ENCODE assay signal across 17 cellular contexts in genomic region chr14:45145214-45145613, GRCh38. TPM values are rescaled to one million over a fixed set of nuclear protein-coding genes. Genes with fewer than 3 reads are reported as not detected.
A peak's percentile ranks its signal among the peaks of the same experiment; 100 is the strongest.
DNase-seq lines count a peak whose midpoint lies in the region; ATAC-seq and FAIRE-seq lines count a peak whose summit lies in the region.
"Had no signal": no experiment of that assay in that cellular context is flagged by ENCODE, and none has a peak within 500 bp of the region (broad histone marks: within the 10 kb centered on the region; RNA-seq: fewer than 3 reads in every experiment).

No MANE protein-coding gene starts in this region.

- H3K27ac Mint-ChIP-seq in activated T-helper 1 cell treated with anti-CD3 and anti-CD28 coated beads, Interleukin-12 subunit alpha, Interleukin-12 subunit beta, Interleukin-2, Interleukin-4 antibody, amounts not matched to agents 30 ng/mL and 10 ng/mL and 1 ng/mL, durations not matched to agents 14 hours and 24 hours and 36 hours, result peak overlapping the region; percentile 48
- no peak overlapping the region for H3K27ac Mint-ChIP-seq in activated T-helper 17 cell treated with anti-CD3 and anti-CD28 coated beads, Interleukin-2, amount 50 U/mL, for 72 hours
- H3K27ac Mint-ChIP-seq: dendritic cell treated with granulocyte-macrophage colony-stimulating factor and Interleukin-4, amounts not matched to agents 40 ng/mL and 50 ng/mL, for 4 days; nephron progenitor cell had no signal

- no peaks in the 10 kb centered on the region for H3K9me3 Mint-ChIP-seq in activated T-helper 1 cell treated with anti-CD3 and anti-CD28 coated beads, Interleukin-12 subunit alpha, Interleukin-12 subunit beta, Interleukin-2, Interleukin-4 antibody, amounts not matched to agents 30 ng/mL and 10 ng/mL and 1 ng/mL, durations not matched to agents 14 hours and 24 hours and 36 hours
- H3K9me3 Mint-ChIP-seq in activated T-helper 17 cell treated with anti-CD3 and anti-CD28 coated beads, Interleukin-2, amount 50 U/mL, for 72 hours, result no peaks in the 10 kb centered on the region
- H3K9me3 Mint-ChIP-seq: dendritic cell treated with granulocyte-macrophage colony-stimulating factor and Interleukin-4, amounts not matched to agents 40 ng/mL and 50 ng/mL, for 4 days; WTC11 had no signal

- ATAC-seq in GM19463 (IDR thresholded peaks at IDR 0.05; ENCODE audit: unreplicated experiment) (peak; percentile 63), HG02840 (IDR thresholded peaks at IDR 0.05; ENCODE audit: low FRiP score, unreplicated experiment) (peak; percentile 72)
- no peak for ATAC-seq in activated T-helper 17 cell treated with anti-CD3 and anti-CD28 coated beads, Interleukin-2, amount 50 U/mL, for 72 hours (replicated peaks)
- ATAC-seq: K562, WTC11 had no signal

- no peaks in the 10 kb centered on the region for H3K27me3 Mint-ChIP-seq in activated T-helper 1 cell treated with anti-CD3 and anti-CD28 coated beads, Interleukin-12 subunit alpha, Interleukin-12 subunit beta, Interleukin-2, Interleukin-4 antibody, amounts not matched to agents 30 ng/mL and 10 ng/mL and 1 ng/mL, durations not matched to agents 14 hours and 24 hours and 36 hours (ENCODE audit: insufficient read depth)
- H3K27me3 Mint-ChIP-seq in activated T-helper 17 cell treated with anti-CD3 and anti-CD28 coated beads, Interleukin-2, amount 50 U/mL, for 72 hours, result no peaks in the 10 kb centered on the region
- H3K27me3 Mint-ChIP-seq: dendritic cell treated with granulocyte-macrophage colony-stimulating factor and Interleukin-4, amounts not matched to agents 40 ng/mL and 50 ng/mL, for 4 days had no signal

- no peak for DNase-seq in GM18507 (ENCODE audit: extremely low spot score, insufficient read length, low read depth)
- DNase-seq in activated T-helper 1 cell treated with anti-CD3 and anti-CD28 coated beads, Interleukin-12 subunit alpha, Interleukin-12 subunit beta, Interleukin-2, Interleukin-4 antibody, amounts not matched to agents 30 ng/mL and 10 ng/mL and 1 ng/mL, durations not matched to agents 14 hours and 24 hours and 36 hours (ENCODE audit: low spot score), result no peak
- DNase-seq in HT-29 (ENCODE audit: low spot score), result no peak
- no peak for DNase-seq in NCI-H1436 (lab: John Stamatoyannopoulos, UW)
- DNase-seq in AG08396 (ENCODE audit: low spot score), result no peak
- DNase-seq: activated gamma-delta T cell treated with Interleukin-2 at 50 U/mL for 16 hours, AML-193, Calu3, glutamatergic neuron, NCI-H2171, nephron progenitor cell had no signal

- intact Hi-C loops in activated T-helper 1 cell treated with anti-CD3 and anti-CD28 coated beads, Interleukin-12 subunit alpha, Interleukin-12 subunit beta, Interleukin-2, Interleukin-4 antibody, amounts not matched to agents 30 ng/mL and 10 ng/mL and 1 ng/mL, durations not matched to agents 14 hours and 24 hours and 36 hours (cut with micrococcal nuclease), result no loop called here

- peak; percentile 38 for FAIRE-seq in GM18507 (lab: Jason Lieb, UNC)
- FAIRE-seq: K562 had no signal

- H3K4me1 Mint-ChIP-seq in activated T-helper 1 cell treated with anti-CD3 and anti-CD28 coated beads, Interleukin-12 subunit alpha, Interleukin-12 subunit beta, Interleukin-2, Interleukin-4 antibody, amounts not matched to agents 30 ng/mL and 10 ng/mL and 1 ng/mL, durations not matched to agents 14 hours and 24 hours and 36 hours (ENCODE audit: low read depth), result peaks cover 12% of the 10 kb centered on the region
- H3K4me1 Mint-ChIP-seq in activated T-helper 17 cell treated with anti-CD3 and anti-CD28 coated beads, Interleukin-2, amount 50 U/mL, for 72 hours, result no peaks in the 10 kb centered on the region

- no peak overlapping the region for H3K4me3 Mint-ChIP-seq in activated T-helper 1 cell treated with anti-CD3 and anti-CD28 coated beads, Interleukin-12 subunit alpha, Interleukin-12 subunit beta, Interleukin-2, Interleukin-4 antibody, amounts not matched to agents 30 ng/mL and 10 ng/mL and 1 ng/mL, durations not matched to agents 14 hours and 24 hours and 36 hours
- H3K4me3 Mint-ChIP-seq in activated T-helper 17 cell treated with anti-CD3 and anti-CD28 coated beads, Interleukin-2, amount 50 U/mL, for 72 hours, result no peak overlapping the region
- H3K4me3 Mint-ChIP-seq: dendritic cell treated with granulocyte-macrophage colony-stimulating factor and Interleukin-4, amounts not matched to agents 40 ng/mL and 50 ng/mL, for 4 days; nephron progenitor cell; WTC11 had no signal

- H3K36me3 Mint-ChIP-seq in activated T-helper 1 cell treated with anti-CD3 and anti-CD28 coated beads, Interleukin-12 subunit alpha, Interleukin-12 subunit beta, Interleukin-2, Interleukin-4 antibody, amounts not matched to agents 30 ng/mL and 10 ng/mL and 1 ng/mL, durations not matched to agents 14 hours and 24 hours and 36 hours (ENCODE audit: low read depth), result peaks cover 20% of the 10 kb centered on the region
- H3K36me3 Mint-ChIP-seq in activated T-helper 17 cell treated with anti-CD3 and anti-CD28 coated beads, Interleukin-2, amount 50 U/mL, for 72 hours (ENCODE audit: low read depth), result peaks cover 23% of the 10 kb centered on the region

RNA-seq across cellular contexts. Expression of gene FANCM, which starts 9.5 kb away (rescaled TPM):
- total RNA-seq in activated T-helper 1 cell treated with anti-CD3 and anti-CD28 coated beads, Interleukin-12 subunit alpha, Interleukin-12 subunit beta, Interleukin-2, Interleukin-4 antibody, amounts not matched to agents 30 ng/mL and 10 ng/mL and 1 ng/mL, durations not matched to agents 14 hours and 24 hours and 36 hours, result 15.8 and 18.3 TPM in 2 replicates
- total RNA-seq in HT-29 (2014; rRNA removed; shearing (Covaris generic)), result 4.4 and 4.5 TPM in 2 replicates
- total RNA-seq in activated T-helper 17 cell treated with anti-CD3 and anti-CD28 coated beads, Interleukin-2, amount 50 U/mL, for 72 hours, result 10 to 100 TPM; 14.8 to 16.9 TPM

RNA-seq across cellular contexts. Expression of gene FKBP3, which starts 10.9 kb away (rescaled TPM):
- total RNA-seq in activated T-helper 1 cell treated with anti-CD3 and anti-CD28 coated beads, Interleukin-12 subunit alpha, Interleukin-12 subunit beta, Interleukin-2, Interleukin-4 antibody, amounts not matched to agents 30 ng/mL and 10 ng/mL and 1 ng/mL, durations not matched to agents 14 hours and 24 hours and 36 hours, result 58.0 and 59.3 TPM in 2 replicates
- total RNA-seq in HT-29 (2014; rRNA removed; shearing (Covaris generic)), result 13.4 and 15.8 TPM in 2 replicates
- 10 to 100 TPM; 52.5 to 80.5 TPM for total RNA-seq in activated T-helper 17 cell treated with anti-CD3 and anti-CD28 coated beads, Interleukin-2, amount 50 U/mL, for 72 hours
